ENCODE assay signal across 23 cellular contexts in the genomic region with DNA sequence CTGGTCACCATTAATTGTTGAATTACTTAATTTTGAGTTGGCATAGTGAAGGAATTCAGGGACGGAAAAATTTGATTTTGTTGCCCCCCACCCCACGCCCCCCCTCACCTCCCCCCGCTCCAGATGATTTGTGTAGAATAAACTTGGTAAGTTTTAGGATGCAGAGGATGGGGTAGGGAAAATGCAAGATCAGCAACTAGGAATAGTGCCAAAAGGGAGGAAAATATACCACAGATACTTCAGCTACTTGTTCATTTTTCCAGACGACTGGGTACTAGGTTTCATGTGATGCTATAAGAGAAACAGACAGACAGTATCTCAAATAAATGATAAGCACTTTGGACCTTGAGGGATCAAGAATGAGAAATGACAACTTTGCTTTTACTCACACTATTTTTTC.
A peak's percentile ranks its signal among the peaks of the same experiment; 100 is the strongest.
DNase-seq lines count a peak whose midpoint lies in the region; ATAC-seq, FAIRE-seq and TF ChIP-seq lines count a peak whose summit lies in the region.
"Had no signal": no experiment of that assay in that cellular context is flagged by ENCODE, and none has a peak within 500 bp of the region (broad histone marks: within the 10 kb centered on the region; RNA-seq: fewer than 3 reads in every experiment).

No MANE protein-coding gene starts in this region.

- no peaks in the 10 kb centered on the region for H3K9me3 Mint-ChIP-seq in GM23338
- no peaks in the 10 kb centered on the region for H3K9me3 Mint-ChIP-seq in activated CD4-positive, alpha-beta memory T cell treated with anti-CD3 and anti-CD28 coated beads, Interleukin-2, amount 10 ng/mL, durations not matched to agents 7 days and 5 days

- 1% methylated on average over 4 of the region's 4 CpGs for WGBS in HepG2 (ENCODE audit: low lambda C conversion rate)
- WGBS in right lobe of liver (ENCODE audit: insufficient coverage, low coverage, low lambda C conversion rate, missing lambda C conversion rate) = 48% methylated on average over 4 of the region's 4 CpGs
- WGBS in IMR-90 (ENCODE audit: extremely low coverage in 2 of 2, insufficient read length in 1 of 2), 2 experiments = no CpG with 5 or more reads among the region's 4 CpGs
- 87 to 88% methylated on average over 4 of the region's 4 CpGs for WGBS in sigmoid colon, 2 donors

- POLR2A ChIA-PET in HepG2 (lab: Yijun Ruan, JAX) (no interaction called here), IMR-90 (lab: Charles Lee; ENCODE audit: unreplicated experiment) (no interaction called here)
- POLR2A ChIA-PET in activated CD4-positive, alpha-beta memory T cell treated with anti-CD3 and anti-CD28 coated beads, Interleukin-2, amount 10 ng/mL, durations not matched to agents 7 days and 5 days (lab: Charles Lee) = no interaction called here

- intact Hi-C loops in HepG2 (cut with micrococcal nuclease; ENCODE audit: unreplicated experiment) = no loop called here
- intact Hi-C loops in right lobe of liver (cut with DNase I) = no loop called here
- intact Hi-C loops in IMR-90 (cut with micrococcal nuclease) = no loop called here
- intact Hi-C loops in sigmoid colon (cut with DNase I) = loop anchor here (10.0 kb wide), 3 partner anchors 382 to 912 kb away; a partner anchor contains a TSS

- in situ Hi-C loops in HepG2 (cut with HindIII; ENCODE audit: extremely low pct_ligation_motif_present, low pct_unique_long_range_greater_than_20kb) = no loop called here
- in situ Hi-C loops in IMR-90 (cut with MboI; ENCODE audit: low sequenced_read_pairs) = no loop called here

- no peaks in the 10 kb centered on the region for H3K79me1 ChIP-seq in IMR-90 (ENCODE audit: low read depth in 1 of 2, low read length in 2 of 2)

- H3F3A ChIP-seq in GM23338 (replicated peaks; ENCODE audit: low read depth) = no peaks in the 10 kb centered on the region

- no peak overlapping the region for H4K91ac ChIP-seq in IMR-90 (ENCODE audit: insufficient read depth, low read depth, low read length)

- H2BK120ac ChIP-seq in IMR-90 (ENCODE audit: low read depth, low read length) = no peak overlapping the region

- no peaks in the 10 kb centered on the region for H3K27me3 Mint-ChIP-seq in GM23338 (ENCODE audit: insufficient read depth, low read depth, poor library complexity)
- H3K27me3 Mint-ChIP-seq in activated CD4-positive, alpha-beta memory T cell treated with anti-CD3 and anti-CD28 coated beads, Interleukin-2, amount 10 ng/mL, durations not matched to agents 7 days and 5 days = no peaks in the 10 kb centered on the region
- H3K27me3 Mint-ChIP-seq: B cell; CD4-positive, alpha-beta T cell had no signal

- no peak overlapping the region for H3K4ac ChIP-seq in IMR-90 (ENCODE audit: low read depth, low read length)

- dilution Hi-C loops in IMR-90 (cut with HindIII; ENCODE audit: low sequenced_read_pairs, unreplicated experiment) = no loop called here

- H3K36me3 ChIP-seq in HepG2 (replicated peaks in 1 of 2; ENCODE audit: control insufficient read depth in 1 of 2, insufficient read depth in 2 of 2, low read length in 2 of 2) (no peaks in the 10 kb centered on the region), right lobe of liver (no peaks in the 10 kb centered on the region), GM23338 (ENCODE audit: insufficient read depth) (no peaks in the 10 kb centered on the region), IMR-90 (ENCODE audit: control insufficient read depth, insufficient read depth, low read length) (no peaks in the 10 kb centered on the region), sigmoid colon (no peaks in the 10 kb centered on the region)

- H3K14ac ChIP-seq in IMR-90 (replicated peaks; ENCODE audit: low read depth, low read length) = no peak overlapping the region

- CTCF ChIA-PET in HepG2 (lab: Yijun Ruan, JAX; ENCODE audit: low intra/inter-chr PET ratio, low total read pairs) (no interaction called here), IMR-90 (lab: Yijun Ruan, JAX) (no interaction called here)
- CTCF ChIA-PET in activated CD4-positive, alpha-beta memory T cell treated with anti-CD3 and anti-CD28 coated beads, Interleukin-2, amount 10 ng/mL, durations not matched to agents 7 days and 5 days (lab: Charles Lee) = no interaction called here

- H3K23ac ChIP-seq in IMR-90 (ENCODE audit: low read depth, low read length) = no peak overlapping the region

- no peaks in the 10 kb centered on the region for H4K20me1 ChIP-seq in HepG2 (ENCODE audit: insufficient read depth, low read length)
- H4K20me1 ChIP-seq in GM23338 (replicated peaks; ENCODE audit: insufficient read depth) = no peaks in the 10 kb centered on the region
- no peaks in the 10 kb centered on the region for H4K20me1 ChIP-seq in IMR-90 (ENCODE audit: insufficient read depth, low read length)

- H3K4me2 ChIP-seq in HepG2 (ENCODE audit: low read depth, low read length) (no peak overlapping the region), GM23338 (no peak overlapping the region), IMR-90 (ENCODE audit: low read depth, low read length) (no peak overlapping the region)
- H3K4me2 ChIP-seq: A549 had no signal

- H3K9me2 ChIP-seq in GM23338 (ENCODE audit: insufficient read depth) = no peaks in the 10 kb centered on the region

- no peak for DNase-seq in HepG2 (ENCODE audit: low spot score)
- DNase-seq in right lobe of liver = no peak
- DNase-seq in GM23338 (ENCODE audit: low spot score) = no peak
- no peak for DNase-seq in IMR-90
- no peak for DNase-seq in sigmoid colon
- no peak for DNase-seq in activated CD4-positive, alpha-beta memory T cell treated with anti-CD3 and anti-CD28 coated beads, Interleukin-2, amount 10 ng/mL, durations not matched to agents 7 days and 5 days
- no peak for DNase-seq in T-helper 2 cell
- DNase-seq in mucosa of gallbladder (ENCODE audit: low spot score) = no peak
- DNase-seq: AML-193; Caco-2; Calu3; CD4-positive, alpha-beta T cell; CD8-positive, alpha-beta T cell; DMS79 treated with DMSO at 0.1 percent for 48 hours; GF-D8 had no signal

- H2AK9ac ChIP-seq in IMR-90 (replicated peaks; ENCODE audit: low read depth, low read length, poor library complexity) = no peak overlapping the region

- no peak overlapping the region for H4K5ac ChIP-seq in IMR-90 (ENCODE audit: low read depth, low read length)

- BruUV-seq in HepG2 (replicated peaks; lab: Mats Ljungman, UMichigan) (no TSS peak), IMR-90 (replicated peaks; lab: Mats Ljungman, UMichigan) (no TSS peak)

- no peak for FAIRE-seq in HepG2 (lab: Jason Lieb, UNC)
- FAIRE-seq: A549, D721Med, G401.6, GM12891, GM19239 had no signal

- ATAC-seq in HepG2 (no peak), right lobe of liver (no peak), GM23338 (no peak), IMR-90 (ENCODE audit: low read depth) (no peak)
- ATAC-seq: A549; CD8-positive, alpha-beta T cell had no signal

- TF ChIP-seq POLR2A in HepG2 (IDR thresholded peaks at IDR 0.05; ENCODE audit: insufficient read depth in 1 of 2, low read depth in 2 of 2, low read length in 2 of 2) = no peak
- TF ChIP-seq POLR2A in right lobe of liver (IDR thresholded peaks at IDR 0.05) = no peak
- no peak for TF ChIP-seq POLR2A in IMR-90 (IDR thresholded peaks at IDR 0.05; ENCODE audit: low read depth, low read length)
- no peak for TF ChIP-seq POLR2A in sigmoid colon (IDR thresholded peaks at IDR 0.05)

- H3K36me3 Mint-ChIP-seq in GM23338 (ENCODE audit: low read depth) = no peaks in the 10 kb centered on the region
- no peaks in the 10 kb centered on the region for H3K36me3 Mint-ChIP-seq in activated CD4-positive, alpha-beta memory T cell treated with anti-CD3 and anti-CD28 coated beads, Interleukin-2, amount 10 ng/mL, durations not matched to agents 7 days and 5 days (ENCODE audit: low read depth)
- H3K36me3 Mint-ChIP-seq: CD8-positive, alpha-beta T cell had no signal

- no peak overlapping the region for H2AFZ ChIP-seq in HepG2 (ENCODE audit: low read length)
- 0 out of 2 replicates have a peak overlapping the region, but pooled peaks have one; percentile 7 for H2AFZ ChIP-seq in GM23338
- H2AFZ ChIP-seq in IMR-90 (replicated peaks; ENCODE audit: low read length, poor library complexity) = no peak overlapping the region

- H3K4me1 ChIP-seq in HepG2 (ENCODE audit: insufficient read depth, low read length) (no peaks in the 10 kb centered on the region), right lobe of liver (no peaks in the 10 kb centered on the region), GM23338 (ENCODE audit: insufficient read depth) (peaks cover 20% of the 10 kb centered on the region), IMR-90 (ENCODE audit: control insufficient read depth, insufficient read depth, low read length) (no peaks in the 10 kb centered on the region), sigmoid colon (peaks cover 0 to 44% (median 30%) of the 10 kb centered on the region in 4 donors)
- H3K4me1 ChIP-seq: A549, Caco-2 had no signal

- H3K4me3 Mint-ChIP-seq in GM23338 = no peak overlapping the region
- no peak overlapping the region for H3K4me3 Mint-ChIP-seq in activated CD4-positive, alpha-beta memory T cell treated with anti-CD3 and anti-CD28 coated beads, Interleukin-2, amount 10 ng/mL, durations not matched to agents 7 days and 5 days
- H3K4me3 Mint-ChIP-seq: B cell; CD4-positive, alpha-beta T cell; CD8-positive, alpha-beta T cell had no signal

- no peaks in the 10 kb centered on the region for H3K79me2 ChIP-seq in HepG2 (ENCODE audit: insufficient read depth, low read length)
- H3K79me2 ChIP-seq in GM23338 (replicated peaks; ENCODE audit: insufficient read depth) = no peaks in the 10 kb centered on the region

- TF ChIP-seq CTCF in HepG2 (CRISPR knock-in tag; IDR thresholded peaks at IDR 0.05) (no peak), right lobe of liver (IDR thresholded peaks at IDR 0.05) (no peak), GM23338 (conservative IDR thresholded peaks at IDR 0.05; ENCODE audit: low read depth in 2 of 2) (no peak), IMR-90 (conservative IDR thresholded peaks at IDR 0.05; ENCODE audit: low read depth, low read length) (no peak), sigmoid colon (IDR thresholded peaks at IDR 0.05) (no peak)

- TF ChIP-seq RAD21 in HepG2 (CRISPR knock-in tag; IDR thresholded peaks at IDR 0.05) = no peak
- TF ChIP-seq RAD21 in IMR-90 (IDR thresholded peaks at IDR 0.05; ENCODE audit: low read length) = no peak

- H3K27ac ChIP-seq in HepG2 (ENCODE audit: extremely low read length, insufficient read depth, low read length) = no peak overlapping the region
- no peak overlapping the region for H3K27ac ChIP-seq in right lobe of liver
- no peak overlapping the region for H3K27ac ChIP-seq in GM23338 (ENCODE audit: low read depth)
- no peak overlapping the region for H3K27ac ChIP-seq in IMR-90 (ENCODE audit: insufficient read depth, low read length)
- H3K27ac ChIP-seq in sigmoid colon = peak overlapping the region in 3 of 4 donors; percentile 4 to 71 (median 28)
- H3K27ac ChIP-seq: 22Rv1, A549, C4-2B had no signal

- no peak overlapping the region for H3K18ac ChIP-seq in IMR-90 (ENCODE audit: low read depth, low read length)

- no peak overlapping the region for H2BK20ac ChIP-seq in IMR-90 (ENCODE audit: low read depth, low read length)

- H3K9me1 ChIP-seq in IMR-90 (ENCODE audit: insufficient read depth, low read length) = no peaks in the 10 kb centered on the region

- H3K9me3 ChIP-seq in HepG2 (ENCODE audit: low read length) = no peaks in the 10 kb centered on the region
- no peaks in the 10 kb centered on the region for H3K9me3 ChIP-seq in right lobe of liver
- no peaks in the 10 kb centered on the region; the same call in 1 of the 2 replicates for H3K9me3 ChIP-seq in IMR-90 (ENCODE audit: control insufficient read depth, insufficient read depth, low read length)
- H3K9me3 ChIP-seq in sigmoid colon = no peaks in the 10 kb centered on the region
- H3K9me3 ChIP-seq: A549, Caco-2 had no signal

- no peak overlapping the region for H2AK5ac ChIP-seq in IMR-90 (ENCODE audit: low read depth, low read length)

- peak overlapping the region; percentile 7; the same call in 1 of the 2 replicates for H3K27ac Mint-ChIP-seq in GM23338
- no peak overlapping the region for H3K27ac Mint-ChIP-seq in activated CD4-positive, alpha-beta memory T cell treated with anti-CD3 and anti-CD28 coated beads, Interleukin-2, amount 10 ng/mL, durations not matched to agents 7 days and 5 days
- H3K27ac Mint-ChIP-seq: B cell; CD4-positive, alpha-beta T cell; CD8-positive, alpha-beta T cell had no signal

- no peak overlapping the region for H4K8ac ChIP-seq in IMR-90 (ENCODE audit: low read depth in 2 of 2, low read length in 2 of 2)

- H3K4me3 ChIP-seq in HepG2 (replicated peaks in 1 of 3; ENCODE audit: insufficient read depth in 1 of 3, low read depth in 2 of 3, low read length in 3 of 3) (no peak overlapping the region), right lobe of liver (no peak overlapping the region), GM23338 (no peak overlapping the region), IMR-90 (ENCODE audit: insufficient read depth, low read depth, low read length) (no peak overlapping the region), sigmoid colon (no peak overlapping the region)
- H3K4me3 ChIP-seq: A549 had no signal

- no peaks in the 10 kb centered on the region for H3K27me3 ChIP-seq in HepG2 (ENCODE audit: control insufficient read depth in 1 of 2, insufficient read depth in 2 of 2, low read length in 2 of 2)
- H3K27me3 ChIP-seq in right lobe of liver = no peaks in the 10 kb centered on the region
- no peaks in the 10 kb centered on the region for H3K27me3 ChIP-seq in GM23338 (ENCODE audit: insufficient read depth)
- no peaks in the 10 kb centered on the region for H3K27me3 ChIP-seq in IMR-90 (ENCODE audit: control insufficient read depth, insufficient read depth, low read length)
- no peaks in the 10 kb centered on the region for H3K27me3 ChIP-seq in sigmoid colon

- H3K4me1 Mint-ChIP-seq in GM23338 = peaks cover 32% of the 10 kb centered on the region
- H3K4me1 Mint-ChIP-seq in activated CD4-positive, alpha-beta memory T cell treated with anti-CD3 and anti-CD28 coated beads, Interleukin-2, amount 10 ng/mL, durations not matched to agents 7 days and 5 days = no peaks in the 10 kb centered on the region
- H3K4me1 Mint-ChIP-seq: B cell had no signal

- H2BK15ac ChIP-seq in IMR-90 (ENCODE audit: low read depth, low read length) = no peak overlapping the region

- no peak overlapping the region for H3K56ac ChIP-seq in IMR-90 (ENCODE audit: extremely low read depth, insufficient read depth, low read length)

- H3K9ac ChIP-seq in HepG2 (ENCODE audit: insufficient read depth, low read depth, low read length) (no peak overlapping the region), IMR-90 (ENCODE audit: low read depth, low read length) (no peak overlapping the region)

- H2BK5ac ChIP-seq in IMR-90 (ENCODE audit: low read depth, low read length, poor library complexity, severe bottlenecking) = no peak overlapping the region

- TF ChIP-seq EP300 in HepG2 (IDR thresholded peaks at IDR 0.05; ENCODE audit: low read depth in 2 of 2, low read length in 2 of 2) (no peak), HepG2 (CRISPR knock-in tag; IDR thresholded peaks at IDR 0.05; ENCODE audit: borderline replicate concordance) (no peak), sigmoid colon (IDR thresholded peaks at IDR 0.05) (no peak)

Comparison
In these comparisons a context has a peak if more than half of its experiments do, and no peak if none do; other contexts are left out.
1. H3K27ac ChIP-seq: peak in sigmoid colon (3 of 4); none in HepG2 (single experiment), right lobe of liver (0 of 3), GM23338 (single experiment) and IMR-90 (single experiment).